In the genomic region with DNA sequence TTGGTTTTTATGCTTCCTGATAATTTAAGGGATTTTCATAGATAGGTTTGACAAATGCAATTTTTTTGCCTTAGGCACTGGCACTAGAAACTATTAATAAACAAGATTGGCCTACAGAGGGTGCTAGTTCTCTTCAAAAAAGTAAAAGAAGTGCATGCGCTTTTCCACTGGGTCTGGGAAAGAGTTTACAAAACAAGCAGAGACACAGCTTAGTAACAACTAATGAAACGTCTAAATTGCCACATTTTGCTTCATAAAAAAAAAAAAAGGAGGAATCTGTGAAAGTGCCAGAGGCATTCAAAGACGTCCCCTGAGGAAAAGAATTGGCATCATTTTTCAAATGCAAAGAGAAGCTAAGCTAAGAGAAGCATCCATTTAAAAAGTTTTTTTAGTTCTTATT, we compare ENCODE assay signal across 8 cellular contexts. TPM values are rescaled to one million over a fixed set of nuclear protein-coding genes. Genes with fewer than 3 reads are reported as not detected.
DNase-seq lines count a peak whose midpoint lies in the region; ATAC-seq, FAIRE-seq and TF ChIP-seq lines count a peak whose summit lies in the region.

No MANE protein-coding gene starts in this region.

- no peaks in the 10 kb centered on the region for H3K79me2 ChIP-seq in K562 (ENCODE audit: control insufficient read depth, insufficient read depth, low read length)

- TF ChIP-seq EP300 in A549 (IDR thresholded peaks at IDR 0.05) (no peak), K562 (IDR thresholded peaks at IDR 0.05; ENCODE audit: low read length) (no peak)

- CTCF ChIA-PET in A549 (lab: Yijun Ruan, JAX) (interaction anchor here (0.6 to 10.6 kb wide), 90 partner anchors 9 to 1427 kb away, joined by 3 to 144 read pairs (median 4); partner anchors contain the start of gene MRPL42), K562 (lab: Yijun Ruan, JAX; ENCODE audit: low intra/inter-chr PET ratio) (interaction anchor here (0.5 to 3.5 kb wide), 7 partner anchors 393 to 1775 kb away, joined by 3 to 23 read pairs (median 3); no protein-coding TSS in a partner anchor)

- no peaks in the 10 kb centered on the region for H3K9me1 ChIP-seq in K562 (ENCODE audit: control insufficient read depth, insufficient read depth, low read length)

- H3K9me3 ChIP-seq in A549 (peaks cover 6% of the 10 kb centered on the region; the same call in 1 of the 3 replicates), K562 (replicated peaks; ENCODE audit: control insufficient read depth, insufficient read depth, low read depth, low read length) (no peaks in the 10 kb centered on the region), skeletal muscle tissue (ENCODE audit: control insufficient read depth in 3 of 3, low read length in 3 of 3) (peaks cover 0 to 2% (median 0%) of the 10 kb centered on the region in 3 donors)

- no peaks in the 10 kb centered on the region for H3K36me3 ChIP-seq in K562 (ENCODE audit: control insufficient read depth, insufficient read depth, low read length)
- H3K36me3 ChIP-seq in skeletal muscle tissue (ENCODE audit: control insufficient read depth in 3 of 3, insufficient read depth in 3 of 3, low read length in 3 of 3): no peaks in the 10 kb centered on the region

- 1% methylated on average over 3 of the region's 3 CpGs for WGBS in A549 (ENCODE audit: missing lambda C conversion rate)
- 7% methylated on average over 3 of the region's 3 CpGs for WGBS in K562 (ENCODE audit: insufficient coverage, low coverage, missing lambda C conversion rate)

- no peak overlapping the region for H3K9ac ChIP-seq in K562 (ENCODE audit: insufficient read depth in 1 of 2, low read depth in 2 of 2, low read length in 2 of 2)
- H3K9ac ChIP-seq in skeletal muscle tissue (ENCODE audit: low read depth in 1 of 3, low read length in 3 of 3): peak overlapping the region; percentile 12 to 52 (median 40)

- H3K4me2 ChIP-seq in A549 (peak overlapping the region; percentile 51), K562 (ENCODE audit: insufficient read depth, low read length) (no peak overlapping the region)

- H3K27ac ChIP-seq in A549: peak overlapping the region; percentile 6 to 37; a peak in 3 of 6 replicates
- no peak overlapping the region for H3K27ac ChIP-seq in K562 (ENCODE audit: extremely low read depth, low read depth, low read length)
- H3K27ac ChIP-seq in skeletal muscle tissue (ENCODE audit: low read depth, low read length): peak overlapping the region; percentile 73

- TF ChIP-seq POLR2A in A549 (IDR thresholded peaks at IDR 0.05; ENCODE audit: low read length): no peak
- no peak for TF ChIP-seq POLR2A in K562 (conservative IDR thresholded peaks at IDR 0.05)

- H3K27me3 ChIP-seq in K562 (ENCODE audit: control insufficient read depth in 2 of 2, insufficient read depth in 2 of 2, low read length in 2 of 2) (no peaks in the 10 kb centered on the region), skeletal muscle tissue (ENCODE audit: control insufficient read depth in 3 of 3, insufficient read depth in 3 of 3, low read length in 3 of 3) (no peaks in the 10 kb centered on the region)

- H3K4me3 ChIP-seq in A549 (no peak overlapping the region), K562 (no peak overlapping the region), skeletal muscle tissue (ENCODE audit: low read length in 3 of 3) (no peak overlapping the region)

- H3K4me1 ChIP-seq in A549 (peaks cover 6% of the 10 kb centered on the region; the same call in 2 of the 3 replicates), K562 (replicated peaks in 1 of 2; ENCODE audit: control insufficient read depth in 2 of 2, insufficient read depth in 2 of 2, low read length in 2 of 2) (peaks cover 0 to 12% of the 10 kb centered on the region in 2 experiments; a peak in 1 of 5 replicates), skeletal muscle tissue (ENCODE audit: control insufficient read depth in 3 of 3, insufficient read depth in 3 of 3, low read length in 3 of 3) (peaks cover 5 to 7% (median 6%) of the 10 kb centered on the region in 3 donors)

- DNase-seq in A549 (ENCODE audit: low read depth in 1 of 2, low spot score in 1 of 2): peak; percentile 61 to 71
- DNase-seq in GM03348 (ENCODE audit: low spot score): peak; percentile 71
- peak; percentile 74 for DNase-seq in NCI-H748 (lab: John Stamatoyannopoulos, UW; ENCODE audit: unreplicated experiment)
- DNase-seq in K562 (ENCODE audit: extremely low read depth in 1 of 4, low spot score in 3 of 4): peak; percentile 48 to 76 (median 56)
- DNase-seq in iPS DF 4.7 (ENCODE audit: extremely low read depth, low spot score): peak; percentile 9
- no peak for DNase-seq in mesenteric fat pad (ENCODE audit: low spot score)

- in situ Hi-C loops in K562 (cut with MboI): loop anchor here (25.0 kb wide), 1 partner anchor 425 kb away; no protein-coding TSS in a partner anchor

- BruUV-seq in K562 (replicated peaks; lab: Mats Ljungman, UMichigan): no TSS peak

- TF ChIP-seq RAD21 in A549 (conservative IDR thresholded peaks at IDR 0.05 in 1 of 2, IDR thresholded peaks at IDR 0.05 in 1 of 2) (peak; percentile 88 to 90), K562 (CRISPR knock-in tag; conservative IDR thresholded peaks at IDR 0.05 in 1 of 2, IDR thresholded peaks at IDR 0.05 in 1 of 2) (peak; percentile 85 to 88)

- FAIRE-seq in A549 (lab: Jason Lieb, UNC): peak; percentile 18
- peak; percentile 75 for FAIRE-seq in K562 (lab: Jason Lieb, UNC)

- peak overlapping the region; percentile 43 for H2AFZ ChIP-seq in K562 (ENCODE audit: low read depth, low read length)

- intact Hi-C loops in K562 (cut with micrococcal nuclease): loop anchor here (2.0 to 10.0 kb wide), 4 partner anchors 203 to 1115 kb away; no protein-coding TSS in a partner anchor

- TF ChIP-seq CTCF in A549 (IDR thresholded peaks at IDR 0.05) (peak; percentile 74), K562 (IDR thresholded peaks at IDR 0.05 in 2 of 3, conservative IDR thresholded peaks at IDR 0.05 in 1 of 3; ENCODE audit: insufficient read depth in 2 of 3, low read depth in 1 of 3, low read length in 3 of 3) (peak; percentile 42 to 80 (median 47); a peak in 4 of 6 replicates)

- POLR2A ChIA-PET in A549 (lab: Yijun Ruan, JAX): interaction anchor here (0.6 to 1.2 kb wide), 7 partner anchors 15 to 1606 kb away, joined by 3 to 5 read pairs (median 3); no protein-coding TSS in a partner anchor
- POLR2A ChIA-PET in K562 (lab: Yijun Ruan, JAX): interaction anchor here (0.6 to 1.1 kb wide), 10 partner anchors 10 to 432 kb away, joined by 3 to 7 read pairs (median 3); no protein-coding TSS in a partner anchor

- peak; percentile 88 to 92; a peak in 5 of 6 replicates for ATAC-seq in A549
- peak; percentile 25 for ATAC-seq in HG03521 (IDR thresholded peaks at IDR 0.05; ENCODE audit: unreplicated experiment)
- peak; percentile 91 for ATAC-seq in K562

- H4K20me1 ChIP-seq in K562 (replicated peaks; ENCODE audit: control insufficient read depth, insufficient read depth, low read length): no peaks in the 10 kb centered on the region

TF ChIP-seq in A549, 52 proteins besides CTCF, POLR2A, EP300 and RAD21:
- TF ChIP-seq SREBF2 (IDR thresholded peaks at IDR 0.05) (no peak), SMC3 (IDR thresholded peaks at IDR 0.05) (peak; percentile 93)

TF ChIP-seq in K562, 482 proteins besides CTCF, POLR2A, EP300 and RAD21 (continues in another document):
- TF ChIP-seq, protein P1, sequence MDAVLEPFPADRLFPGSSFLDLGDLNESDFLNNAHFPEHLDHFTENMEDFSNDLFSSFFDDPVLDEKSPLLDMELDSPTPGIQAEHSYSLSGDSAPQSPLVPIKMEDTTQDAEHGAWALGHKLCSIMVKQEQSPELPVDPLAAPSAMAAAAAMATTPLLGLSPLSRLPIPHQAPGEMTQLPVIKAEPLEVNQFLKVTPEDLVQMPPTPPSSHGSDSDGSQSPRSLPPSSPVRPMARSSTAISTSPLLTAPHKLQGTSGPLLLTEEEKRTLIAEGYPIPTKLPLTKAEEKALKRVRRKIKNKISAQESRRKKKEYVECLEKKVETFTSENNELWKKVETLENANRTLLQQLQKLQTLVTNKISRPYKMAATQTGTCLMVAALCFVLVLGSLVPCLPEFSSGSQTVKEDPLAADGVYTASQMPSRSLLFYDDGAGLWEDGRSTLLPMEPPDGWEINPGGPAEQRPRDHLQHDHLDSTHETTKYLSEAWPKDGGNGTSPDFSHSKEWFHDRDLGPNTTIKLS (IDR thresholded peaks at IDR 0.05; ENCODE audit: borderline replicate concordance, low read depth): no peak

RNA-seq across cellular contexts. Expression of gene EEA1, which starts 58.3 kb away (rescaled TPM):
- polyA plus RNA-seq in A549 (2011; rRNA removed): 8.1 and 8.3 TPM in 2 replicates
- 0.66 and 0.67 TPM in 2 replicates for polyA plus RNA-seq in A549 (2012; cell fraction: cytosol; rRNA removed)
- 0.82 and 1.2 TPM in 2 replicates for polyA plus RNA-seq in A549 (2012; cell fraction: nucleus; rRNA removed)
- polyA plus RNA-seq in A549 (2017; fragmentation: RNase III; extraction: RNeasy Plus Mini Kit Qiagen cat#74134 plus additional on column Dnase treatment): 5.0 to 6.6 TPM (median 5.3 TPM) in 3 replicates
- polyA minus RNA-seq in A549 (2011; rRNA and poly(A)+ RNA removed): 5.2 and 9.8 TPM in 2 replicates
- total RNA-seq in K562 (2011; cell fraction: chromatin; rRNA removed; ENCODE audit: low replicate concordance): 2.8 and 26.6 TPM in 2 replicates
- total RNA-seq in K562 (2011; cell fraction: nucleolus; rRNA removed): 1.8 and 2.2 TPM in 2 replicates
- 5.1 and 6.6 TPM in 2 replicates for total RNA-seq in K562 (2011; cell fraction: nucleoplasm; rRNA removed)
- 5.7 and 7.5 TPM in 2 replicates for total RNA-seq in K562 (2014; rRNA removed)
- total RNA-seq in K562 (2014; rRNA removed; fragmentation: Illumina TruSeq; extraction: Trizol): 13.2 and 16.8 TPM in 2 replicates
- total RNA-seq in K562 (2015; rRNA removed; fragmentation: Illumina TruSeq; extraction: Trizol): 17.1 and 17.3 TPM in 2 replicates
- total RNA-seq in K562 (2021): 16.5 and 18.0 TPM in 2 replicates
- 4.4 and 5.4 TPM in 2 replicates for polyA plus RNA-seq in K562 (2011; rRNA removed)
- polyA plus RNA-seq in K562 (2011; cell fraction: cytosol; rRNA removed): 0.45 and 1.1 TPM in 2 replicates
- polyA plus RNA-seq in K562 (2011; cell fraction: nucleus; rRNA removed): 3.9 and 4.0 TPM in 2 replicates
- polyA plus RNA-seq in K562 (2012): 6.1 TPM in 2 replicates
- polyA plus RNA-seq in K562 (2014; fragmentation: Illumina TruSeq; extraction: Trizol): 8.1 and 12.5 TPM in 2 replicates
- 1 to 10 TPM; 3.5 to 4.8 TPM for polyA plus RNA-seq in K562 (2014; fragmentation: Nextera tagmentation; extraction: Ambion mirVana)
- 4.0 and 5.5 TPM in 2 replicates for polyA plus RNA-seq in K562 (2014; rRNA removed)
- 29.0 and 36.6 TPM in 2 replicates for polyA minus RNA-seq in K562 (2011; rRNA and poly(A)+ RNA removed)
- polyA minus RNA-seq in K562 (2011; cell fraction: cytosol; rRNA and poly(A)+ RNA removed): 15.2 and 15.7 TPM in 2 replicates
- polyA minus RNA-seq in K562 (2011; cell fraction: nucleus; rRNA and poly(A)+ RNA removed): 5.8 and 14.8 TPM in 2 replicates
- total RNA-seq in skeletal muscle tissue: 9.4 TPM
- 58.7 TPM for total RNA-seq in mesenteric fat pad

Comparison
In these comparisons a context has a peak if more than half of its experiments do, and no peak if none do; other contexts are left out.
1. ATAC-seq: peak in every context shown above with its lines; median percentile 91 in K562; 90 in A549; 25 in HG03521.
2. H3K9ac ChIP-seq: peak in skeletal muscle tissue (3 of 3); none in K562 (0 of 2).
3. Of the 35 proteins assayed by ChIP-seq in both K562 and A549: peak only in K562: none; only in A549: none; in both: CTCF, RAD21 and SMC3; in neither: 31; mixed calls (peak in some experiments, not most) for 1.